22 cellular contexts compared by ENCODE assay signal in genomic region chr1:228368801-228369607, GRCh38. TPM values are rescaled to one million over a fixed set of nuclear protein-coding genes. Genes with fewer than 3 reads are reported as not detected.
A peak's percentile ranks its signal among the peaks of the same experiment; 100 is the strongest.
DNase-seq lines count a peak whose midpoint lies in the region; ATAC-seq and TF ChIP-seq lines count a peak whose summit lies in the region.
"Had no signal": no experiment of that assay in that cellular context is flagged by ENCODE, and none has a peak within 500 bp of the region (broad histone marks: within the 10 kb centered on the region; RNA-seq: fewer than 3 reads in every experiment).

No MANE protein-coding gene starts in this region.

- H3K27me3 ChIP-seq in right atrium auricular region (no peaks in the 10 kb centered on the region), gastrocnemius medialis (no peaks in the 10 kb centered on the region), upper lobe of left lung (no peaks in the 10 kb centered on the region)

- DNase-seq in amniotic epithelial cell (ENCODE audit: low read depth) (peak; percentile 11), right atrium auricular region (ENCODE audit: low spot score) (peak; percentile 79), gastrocnemius medialis (peak in 1 of 2 donors; percentile 68), upper lobe of left lung (no peak), KG1 (lab: John Stamatoyannopoulos, UW) (no peak), cerebellar cortex (ENCODE audit: low spot score) (no peak), GM19240 (ENCODE audit: insufficient read length, low spot score) (no peak)
- DNase-seq: activated CD8-positive, alpha-beta memory T cell treated with anti-CD3 and anti-CD28 coated beads for 24 hours; activated gamma-delta T cell; CD4-positive, CD25-positive, alpha-beta regulatory T cell; NCI-H1694; NCI-H524 treated with DMSO at 0.1 percent for 48 hours; PC-3; stimulated activated CD4-positive, alpha-beta T cell treated with anti-CD3 and anti-CD28 coated beads, Interleukin-15, amount 100 ng/mL, for 24 hours had no signal

- TF ChIP-seq POLR2A in gastrocnemius medialis (IDR thresholded peaks at IDR 0.05) (no peak), upper lobe of left lung (IDR thresholded peaks at IDR 0.05) (no peak)

- 78% methylated on average over 15 of the region's 15 CpGs; no CpG with 5 or more reads in 1 of the 2 donors for WGBS in upper lobe of left lung, 2 donors

- no peak for TF ChIP-seq EP300 in upper lobe of left lung (IDR thresholded peaks at IDR 0.05)

- H3K9me3 ChIP-seq in HEK293 (ENCODE audit: control insufficient read depth, insufficient read depth, low read depth, low read length): no peaks in the 10 kb centered on the region
- H3K9me3 ChIP-seq in right atrium auricular region: no peaks in the 10 kb centered on the region
- no peaks in the 10 kb centered on the region for H3K9me3 ChIP-seq in gastrocnemius medialis
- H3K9me3 ChIP-seq in upper lobe of left lung: no peaks in the 10 kb centered on the region

- no peaks in the 10 kb centered on the region for H3K36me3 ChIP-seq in HEK293 (ENCODE audit: control insufficient read depth in 2 of 2, insufficient read depth in 1 of 2, low read length in 2 of 2)
- no peaks in the 10 kb centered on the region for H3K36me3 ChIP-seq in right atrium auricular region
- H3K36me3 ChIP-seq in gastrocnemius medialis: peaks cover 0 to 43% of the 10 kb centered on the region in 2 donors
- no peaks in the 10 kb centered on the region for H3K36me3 ChIP-seq in upper lobe of left lung

- POLR2A ChIA-PET in HEK293 (lab: Yijun Ruan, JAX): no interaction called here

- H3K27ac ChIP-seq in HEK293 (ENCODE audit: extremely low read depth, low read depth, low read length) (no peak overlapping the region), right atrium auricular region (peak overlapping the region; percentile 93 to 95), gastrocnemius medialis (peak overlapping the region; percentile 82 to 92 (median 86)), upper lobe of left lung (no peak overlapping the region)
- H3K27ac ChIP-seq: parathyroid adenoma had no signal

- ATAC-seq in gastrocnemius medialis (peak; percentile 23 to 32), upper lobe of left lung (ENCODE audit: low FRiP score in 2 of 2) (no peak)
- ATAC-seq: esophagus mucosa, PC-3, SK-N-SH treated with all-trans-retinoic acid at 6 μM for 48 hours had no signal

- intact Hi-C loops in gastrocnemius medialis (cut with DNase I; ENCODE audit: low total_unique reads): no loop called here

- H3K4me3 ChIP-seq in HEK293 (ENCODE audit: low read depth, low read length) (no peak overlapping the region), right atrium auricular region (peak overlapping the region in 1 of 2 donors; percentile 15), gastrocnemius medialis (no peak overlapping the region), upper lobe of left lung (no peak overlapping the region)

- CTCF ChIA-PET in HEK293 (lab: Yijun Ruan, JAX): interaction anchor here (0.6 kb wide), 1 partner anchor 13 kb away, joined by 3 read pairs; no protein-coding TSS in a partner anchor

- TF ChIP-seq CTCF in HEK293 (tag by site-specific recombination; IDR thresholded peaks at IDR 0.05) (no peak), right atrium auricular region (IDR thresholded peaks at IDR 0.05) (no peak), gastrocnemius medialis (IDR thresholded peaks at IDR 0.05 in 4 of 5, conservative IDR thresholded peaks at IDR 0.05 in 1 of 5) (no peak), upper lobe of left lung (IDR thresholded peaks at IDR 0.05) (no peak)

- H3K4me1 ChIP-seq in HEK293 (ENCODE audit: control insufficient read depth, insufficient read depth, low read length) (no peaks in the 10 kb centered on the region), right atrium auricular region (peaks cover 4 to 71% of the 10 kb centered on the region in 2 donors), gastrocnemius medialis (peaks cover 17 to 61% of the 10 kb centered on the region in 2 donors), upper lobe of left lung (peaks cover 0 to 11% (median 2%) of the 10 kb centered on the region in 4 donors)

- in situ Hi-C loops in gastrocnemius medialis (cut with MboI; ENCODE audit: low sequenced_read_pairs in 4 of 4): no loop called here

TF ChIP-seq in HEK293, 187 proteins besides CTCF, POLR2A, EP300 and RAD21:
- TF ChIP-seq ZNF335 (tag by site-specific recombination; conservative IDR thresholded peaks at IDR 0.05): peak; percentile 54
- TF ChIP-seq ZBTB17 (tag by site-specific recombination; IDR thresholded peaks at IDR 0.05): peak; percentile 81
- TF ChIP-seq PRDM10 (tag by site-specific recombination; IDR thresholded peaks at IDR 0.05): peak; percentile 19; the same call in 1 of the 2 replicates
- no peak for TF ChIP-seq ZNF549 (tag by site-specific recombination; IDR thresholded peaks at IDR 0.05)
TF ChIP-seq in HEK293: peak in this region for 3.

RNA-seq across cellular contexts. Expression of gene TRIM11, which starts 37.6 kb away (rescaled TPM):
- total RNA-seq in right atrium auricular region (1 to 10 TPM; 5.5 to 9.8 TPM), gastrocnemius medialis (10 to 100 TPM in 2 of 4 donors, 1 to 10 TPM in 2; 4.0 to 12.2 (median 9.3) TPM), upper lobe of left lung (10 to 100 TPM; 25.7 to 43.0 (median 30.8) TPM)

RNA-seq across cellular contexts. Expression of gene TRIM17, which starts 47.7 kb away (rescaled TPM):
- total RNA-seq in right atrium auricular region: not detected
- total RNA-seq in gastrocnemius medialis: not detected
- total RNA-seq in upper lobe of left lung: 10 to 100 TPM in 1 of 6 donors, 1 to 10 TPM in 5; 1.2 to 21.0 (median 2.4) TPM
- total RNA-seq: Daoy, HT1080, MCF 10A, PC-3, subcutaneous adipose tissue had no signal

Comparison
In these comparisons a context has a peak if more than half of its experiments do, and no peak if none do; other contexts are left out.
1. H3K27ac ChIP-seq: peak in right atrium auricular region (2 of 2) and gastrocnemius medialis (4 of 4); none in HEK293 (single experiment) and upper lobe of left lung (0 of 4).
2. DNase-seq: peak in amniotic epithelial cell (single experiment) and right atrium auricular region (single experiment); none in upper lobe of left lung (0 of 2), KG1 (single experiment), cerebellar cortex (single experiment) and GM19240 (single experiment).
3. ATAC-seq: peak in gastrocnemius medialis (2 of 2); none in upper lobe of left lung (0 of 2).